Comparison of ENCODE assay signal across 1 cellular context in the genomic region with DNA sequence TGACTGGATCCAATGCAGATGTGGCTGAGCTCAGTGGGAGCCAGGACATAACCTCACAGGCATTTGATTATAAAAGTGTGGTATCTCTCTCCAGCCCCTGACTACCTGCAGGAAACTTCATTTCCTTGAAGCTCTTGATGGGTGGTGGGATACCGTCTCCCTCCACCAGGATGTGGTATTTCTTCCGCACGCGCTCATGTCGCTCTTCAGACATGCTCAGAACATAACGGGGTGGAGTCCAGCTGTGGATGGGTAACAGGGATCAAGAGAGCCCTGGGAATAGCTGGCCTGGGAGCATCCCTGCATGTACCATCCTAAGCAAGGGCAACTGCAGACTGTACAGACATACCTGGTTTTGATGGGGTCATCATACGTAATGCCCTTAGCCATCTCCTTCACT.
TF ChIP-seq lines count a peak whose summit lies in the region.

No MANE protein-coding gene starts in this region.

TF ChIP-seq in IMR-90, 13 proteins besides CTCF, POLR2A, EP300 and RAD21 (continued from another document):
- TF ChIP-seq, protein P1, sequence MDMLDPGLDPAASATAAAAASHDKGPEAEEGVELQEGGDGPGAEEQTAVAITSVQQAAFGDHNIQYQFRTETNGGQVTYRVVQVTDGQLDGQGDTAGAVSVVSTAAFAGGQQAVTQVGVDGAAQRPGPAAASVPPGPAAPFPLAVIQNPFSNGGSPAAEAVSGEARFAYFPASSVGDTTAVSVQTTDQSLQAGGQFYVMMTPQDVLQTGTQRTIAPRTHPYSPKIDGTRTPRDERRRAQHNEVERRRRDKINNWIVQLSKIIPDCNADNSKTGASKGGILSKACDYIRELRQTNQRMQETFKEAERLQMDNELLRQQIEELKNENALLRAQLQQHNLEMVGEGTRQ (IDR thresholded peaks at IDR 0.05; ENCODE audit: low read depth, low read length), result no peak
- TF ChIP-seq, protein P2, sequence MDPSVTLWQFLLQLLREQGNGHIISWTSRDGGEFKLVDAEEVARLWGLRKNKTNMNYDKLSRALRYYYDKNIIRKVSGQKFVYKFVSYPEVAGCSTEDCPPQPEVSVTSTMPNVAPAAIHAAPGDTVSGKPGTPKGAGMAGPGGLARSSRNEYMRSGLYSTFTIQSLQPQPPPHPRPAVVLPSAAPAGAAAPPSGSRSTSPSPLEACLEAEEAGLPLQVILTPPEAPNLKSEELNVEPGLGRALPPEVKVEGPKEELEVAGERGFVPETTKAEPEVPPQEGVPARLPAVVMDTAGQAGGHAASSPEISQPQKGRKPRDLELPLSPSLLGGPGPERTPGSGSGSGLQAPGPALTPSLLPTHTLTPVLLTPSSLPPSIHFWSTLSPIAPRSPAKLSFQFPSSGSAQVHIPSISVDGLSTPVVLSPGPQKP (IDR thresholded peaks at IDR 0.05; ENCODE audit: borderline replicate concordance, low read depth, low read length), result no peak
